8 cellular contexts compared by ENCODE assay signal in the genomic region with DNA sequence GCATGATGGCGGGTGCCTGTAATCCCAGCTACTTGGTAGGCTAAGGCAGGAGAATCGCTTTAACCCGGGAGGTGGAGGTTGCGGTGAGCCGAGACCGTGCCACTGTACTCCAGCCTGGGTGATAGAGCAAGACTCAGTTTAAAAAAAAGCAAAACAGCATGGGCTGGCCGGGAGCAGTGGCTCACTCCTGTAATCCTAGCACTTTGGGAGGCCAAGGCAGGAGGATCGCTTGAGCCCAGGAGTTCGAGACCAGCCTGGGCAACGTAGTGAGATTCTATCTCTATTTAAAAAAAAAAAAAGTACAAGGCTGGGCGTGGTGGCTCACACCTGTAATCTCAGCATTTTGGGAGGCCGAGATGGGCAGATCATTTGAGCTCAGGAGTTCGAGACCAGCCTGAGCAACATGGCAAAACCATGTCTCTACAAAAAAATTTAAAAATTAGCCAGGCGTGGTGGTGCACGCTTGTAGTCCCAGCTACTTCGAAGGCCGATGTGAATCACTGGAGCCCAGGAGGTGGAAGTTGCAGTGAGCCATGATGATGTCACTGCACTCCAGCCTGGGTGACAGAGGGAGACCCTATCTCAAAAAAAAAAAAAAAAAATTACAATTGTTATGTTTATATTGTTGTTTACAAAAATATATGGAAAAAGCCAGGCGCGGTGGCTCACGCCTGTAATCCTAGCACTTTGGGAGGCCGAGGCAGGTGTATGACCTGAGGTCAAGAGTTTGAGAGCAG. TPM values are rescaled to one million over a fixed set of nuclear protein-coding genes. Genes with fewer than 3 reads are reported as not detected.
A peak's percentile ranks its signal among the peaks of the same experiment; 100 is the strongest.
DNase-seq lines count a peak whose midpoint lies in the region; ATAC-seq and TF ChIP-seq lines count a peak whose summit lies in the region.
"Not testable (repeated sequence)": the region's sequence is repeated elsewhere in the genome, so short reads cannot be mapped to it uniquely, and the experiment has no call there.

No MANE protein-coding gene starts in this region.

- H4K5ac ChIP-seq in H9 (ENCODE audit: insufficient read length, low read depth, low read length): not testable (repeated sequence)

- H3K36me3 ChIP-seq in SJCRH30 (peaks cover 36% of the 10 kb centered on the region), duodenal mucosa (ENCODE audit: control insufficient read depth in 1 of 2, insufficient read depth in 2 of 2, low read length in 2 of 2) (peaks cover 20 to 24% of the 10 kb centered on the region in 2 donors)

- H3K4me1 ChIP-seq in H9 (ENCODE audit: insufficient read depth, low read length): not testable (repeated sequence)
- H3K4me1 ChIP-seq in SJCRH30: peaks cover 40% of the 10 kb centered on the region
- peaks cover 42 to 52% of the 10 kb centered on the region in 2 donors for H3K4me1 ChIP-seq in duodenal mucosa (ENCODE audit: control insufficient read depth in 1 of 2, insufficient read depth in 2 of 2, low read length in 2 of 2)

- not testable (repeated sequence) for H3K27me3 ChIP-seq in H9 (ENCODE audit: insufficient read depth, low read length); SJCRH30; duodenal mucosa (ENCODE audit: control insufficient read depth in 1 of 2, insufficient read depth in 2 of 2, low read length in 2 of 2)

- not testable (repeated sequence) for H4K91ac ChIP-seq in H9 (ENCODE audit: insufficient read length, low read depth, low read length)

- H4K20me1 ChIP-seq in H9 (ENCODE audit: control insufficient read depth, insufficient read depth, insufficient read length): not testable (repeated sequence)

- H3K27ac Mint-ChIP-seq in H9 (peak overlapping the region; percentile 96 to 99 (median 98)), nephron (peak overlapping the region; percentile 99 to 100 (median 100))
- peak overlapping the region; percentile 95 to 96 for H3K27ac Mint-ChIP-seq in activated naive CD4-positive, alpha-beta T cell treated with anti-CD3 and anti-CD28 coated beads, Interleukin-2, amount 50 U/mL, for 72 hours
- H3K27ac Mint-ChIP-seq in stimulated activated naive B cell treated with anti-CD40 and anti-IgM and Interleukin-4, amounts not matched to agents 10 μg/mL and 1 μg/mL and 100 μg/mL, for 72 hours: peak overlapping the region; percentile 99

- peaks cover 46 to 59% of the 10 kb centered on the region in 2 experiments for H3K4me1 Mint-ChIP-seq in H9
- H3K4me1 Mint-ChIP-seq in nephron: peaks cover 73% of the 10 kb centered on the region
- H3K4me1 Mint-ChIP-seq in stimulated activated naive B cell treated with anti-CD40 and anti-IgM and Interleukin-4, amounts not matched to agents 10 μg/mL and 1 μg/mL and 100 μg/mL, for 72 hours: peaks cover 33 to 78% of the 10 kb centered on the region in 2 donors

- H3K9me3 Mint-ChIP-seq in H9; activated naive CD4-positive, alpha-beta T cell treated with anti-CD3 and anti-CD28 coated beads, Interleukin-2, amount 50 U/mL, for 72 hours; nephron; stimulated activated naive B cell treated with anti-CD40 and anti-IgM and Interleukin-4, amounts not matched to agents 10 μg/mL and 1 μg/mL and 100 μg/mL, for 72 hours: not testable (repeated sequence)

- H4K8ac ChIP-seq in H9 (replicated peaks; ENCODE audit: insufficient read length, low read depth, low read length): not testable (repeated sequence)

- H3K23me2 ChIP-seq in H9 (ENCODE audit: insufficient read length, low read depth, low read length, poor library complexity, severe bottlenecking): peaks cover 23% of the 10 kb centered on the region

- not testable (repeated sequence) for H3K56ac ChIP-seq in H9 (ENCODE audit: insufficient read length, low read depth, low read length)

- H3K4me3 Mint-ChIP-seq in H9 (peak overlapping the region; percentile 93 to 96), nephron (peak overlapping the region; percentile 94 to 100 (median 96))
- H3K4me3 Mint-ChIP-seq in stimulated activated naive B cell treated with anti-CD40 and anti-IgM and Interleukin-4, amounts not matched to agents 10 μg/mL and 1 μg/mL and 100 μg/mL, for 72 hours: peak overlapping the region; percentile 91 to 97

- not testable (repeated sequence) for H3K79me1 ChIP-seq in H9 (ENCODE audit: insufficient read depth, low read depth, low read length, poor library complexity, severe bottlenecking)

- not testable (repeated sequence) for H3K27me3 Mint-ChIP-seq in H9 (ENCODE audit: low read depth); nephron (ENCODE audit: low read depth); stimulated activated naive B cell treated with anti-CD40 and anti-IgM and Interleukin-4, amounts not matched to agents 10 μg/mL and 1 μg/mL and 100 μg/mL, for 72 hours

- H3K4ac ChIP-seq in H9 (ENCODE audit: low read depth, low read length): not testable (repeated sequence)

- not testable (repeated sequence) for DNase-seq in AG10803 (ENCODE audit: low read depth); H9; SJCRH30; activated naive CD4-positive, alpha-beta T cell treated with anti-CD3 and anti-CD28 coated beads, Interleukin-2, amount 50 U/mL, for 72 hours (ENCODE audit: low spot score in 2 of 2); stimulated activated naive B cell treated with anti-CD40 and anti-IgM and Interleukin-4, amounts not matched to agents 10 μg/mL and 1 μg/mL and 100 μg/mL, for 72 hours

- not testable (repeated sequence) for ATAC-seq in activated naive CD4-positive, alpha-beta T cell treated with anti-CD3 and anti-CD28 coated beads, Interleukin-2, amount 50 U/mL, for 72 hours; stimulated activated naive B cell treated with anti-CD40 and anti-IgM and Interleukin-4, amounts not matched to agents 10 μg/mL and 1 μg/mL and 100 μg/mL, for 72 hours (replicated peaks)

- not testable (repeated sequence) for H2AK5ac ChIP-seq in H9 (ENCODE audit: insufficient read length, low read length)

- H3K27ac ChIP-seq in H9 (ENCODE audit: insufficient read length, low read depth, low read length); duodenal mucosa (ENCODE audit: low read depth, low read length): not testable (repeated sequence)
- peak overlapping the region; percentile 83 for H3K27ac ChIP-seq in SJCRH30

- not testable (repeated sequence) for H2BK15ac ChIP-seq in H9 (ENCODE audit: low read depth, low read length)

- H2BK20ac ChIP-seq in H9 (ENCODE audit: low read depth, low read length, poor library complexity, severe bottlenecking): not testable (repeated sequence)

- H3K36me3 Mint-ChIP-seq in H9 (ENCODE audit: insufficient read depth in 1 of 3, low read depth in 3 of 3) (peaks cover 44 to 53% (median 48%) of the 10 kb centered on the region in 3 experiments), nephron (ENCODE audit: low read depth) (peaks cover 38% of the 10 kb centered on the region)
- peaks cover 42 to 65% of the 10 kb centered on the region in 2 donors for H3K36me3 Mint-ChIP-seq in activated naive CD4-positive, alpha-beta T cell treated with anti-CD3 and anti-CD28 coated beads, Interleukin-2, amount 50 U/mL, for 72 hours
- H3K36me3 Mint-ChIP-seq in stimulated activated naive B cell treated with anti-CD40 and anti-IgM and Interleukin-4, amounts not matched to agents 10 μg/mL and 1 μg/mL and 100 μg/mL, for 72 hours: peaks cover 42 to 47% of the 10 kb centered on the region in 2 donors

- H3K18ac ChIP-seq in H9 (ENCODE audit: insufficient read length, low read depth, low read length): not testable (repeated sequence)

- H2AFZ ChIP-seq in H9 (ENCODE audit: low read length): not testable (repeated sequence)

- H3K4me2 ChIP-seq in H9 (ENCODE audit: insufficient read depth, insufficient read length, low read length): not testable (repeated sequence)

- no CpG with 5 or more reads among the region's 21 CpGs for WGBS in H9 (ENCODE audit: extremely low coverage, insufficient read length, low lambda C conversion rate)

- not testable (repeated sequence) for H3K23ac ChIP-seq in H9 (ENCODE audit: insufficient read length, low read depth, low read length)

- H3K9me3 ChIP-seq in H9 (ENCODE audit: control insufficient read depth, low read depth, low read length); SJCRH30 (replicated peaks); duodenal mucosa (ENCODE audit: control insufficient read depth in 1 of 2, low read length in 2 of 2); iPS-18c (ENCODE audit: control insufficient read depth, insufficient read depth, low read length): not testable (repeated sequence)

- not testable (repeated sequence) for H3K9ac ChIP-seq in H9 (ENCODE audit: extremely low read depth, insufficient read length, low read length)
- peak overlapping the region; percentile 94 to 100 for H3K9ac ChIP-seq in duodenal mucosa (ENCODE audit: low read depth in 1 of 2, low read length in 2 of 2)

- H2BK120ac ChIP-seq in H9 (ENCODE audit: low read depth, low read length, poor library complexity, severe bottlenecking): not testable (repeated sequence)

- H2BK12ac ChIP-seq in H9 (ENCODE audit: insufficient read length, low read depth, low read length): not testable (repeated sequence)

- H3T11ph ChIP-seq in H9 (ENCODE audit: low read length): not testable (repeated sequence)

- peak overlapping the region; percentile 100 for H3K4me3 ChIP-seq in AG10803 (ENCODE audit: low read length)
- peak overlapping the region; percentile 78 for H3K4me3 ChIP-seq in SJCRH30
- peak overlapping the region; percentile 76 to 78 for H3K4me3 ChIP-seq in duodenal mucosa (ENCODE audit: low read depth in 1 of 2, low read length in 2 of 2)
- peak overlapping the region; percentile 40; the same call in 1 of the 2 replicates for H3K4me3 ChIP-seq in iPS-18c (ENCODE audit: insufficient read depth, low read depth, low read length)

- H3K79me2 ChIP-seq in H9 (ENCODE audit: insufficient read depth, low read length): not testable (repeated sequence)

- TF ChIP-seq CTCF in AG10803 (conservative IDR thresholded peaks at IDR 0.05; ENCODE audit: low read length); H9 (conservative IDR thresholded peaks at IDR 0.05); nephron (IDR thresholded peaks at IDR 0.05; ENCODE audit: unreplicated experiment in 3 of 3): not testable (repeated sequence)

- H2BK5ac ChIP-seq in H9 (ENCODE audit: insufficient read length, low read length): not testable (repeated sequence)

- not testable (repeated sequence) for H3K14ac ChIP-seq in H9 (ENCODE audit: insufficient read depth, low read length)

RNA-seq across cellular contexts. Expression of gene MYL6, which starts 1.5 kb away (rescaled TPM):
- total RNA-seq in H9 (2021): 1,181 and 1,197 TPM in 2 replicates
- 564 and 633 TPM in 2 replicates for total RNA-seq in SJCRH30 (2014; rRNA removed; shearing (Covaris generic))
- total RNA-seq in activated naive CD4-positive, alpha-beta T cell treated with anti-CD3 and anti-CD28 coated beads, Interleukin-2, amount 50 U/mL, for 72 hours: 1,000 to 10,000 TPM; 1,014 to 1,193 TPM

RNA-seq across cellular contexts. Expression of gene MYL6B, which starts 4.2 kb away (rescaled TPM):
- 165 and 168 TPM in 2 replicates for total RNA-seq in H9 (2021)
- total RNA-seq in SJCRH30 (2014; rRNA removed; shearing (Covaris generic)): 199 and 208 TPM in 2 replicates
- 100 to 1,000 TPM in 1 of 2 donors, 10 to 100 TPM in 1; 99.7 to 112 TPM for total RNA-seq in activated naive CD4-positive, alpha-beta T cell treated with anti-CD3 and anti-CD28 coated beads, Interleukin-2, amount 50 U/mL, for 72 hours

RNA-seq across cellular contexts. Expression of gene ESYT1, which starts 28.6 kb away (rescaled TPM):
- 111 and 112 TPM in 2 replicates for total RNA-seq in H9 (2021)
- 86.7 and 92.9 TPM in 2 replicates for total RNA-seq in SJCRH30 (2014; rRNA removed; shearing (Covaris generic))
- 100 to 1,000 TPM; 159 to 197 TPM for total RNA-seq in activated naive CD4-positive, alpha-beta T cell treated with anti-CD3 and anti-CD28 coated beads, Interleukin-2, amount 50 U/mL, for 72 hours

RNA-seq across cellular contexts. Expression of gene SMARCC2, which starts 32.7 kb away (rescaled TPM):
- 85.0 and 86.9 TPM in 2 replicates for total RNA-seq in H9 (2021)
- total RNA-seq in SJCRH30 (2014; rRNA removed; shearing (Covaris generic)): 57.3 and 60.9 TPM in 2 replicates
- total RNA-seq in activated naive CD4-positive, alpha-beta T cell treated with anti-CD3 and anti-CD28 coated beads, Interleukin-2, amount 50 U/mL, for 72 hours: 100 to 1,000 TPM; 101 to 123 TPM

RNA-seq across cellular contexts. Expression of gene ZC3H10, which starts 38.6 kb away (rescaled TPM):
- total RNA-seq in H9 (2021): 8.9 and 9.4 TPM in 2 replicates
- total RNA-seq in SJCRH30 (2014; rRNA removed; shearing (Covaris generic)): 5.5 and 5.8 TPM in 2 replicates
- 10 to 100 TPM in 1 of 2 donors, 1 to 10 TPM in 1; 7.1 to 15.0 TPM for total RNA-seq in activated naive CD4-positive, alpha-beta T cell treated with anti-CD3 and anti-CD28 coated beads, Interleukin-2, amount 50 U/mL, for 72 hours

Comparison
In these comparisons a context has a peak if more than half of its experiments do, and no peak if none do; other contexts are left out.
1. H3K4me3 ChIP-seq: peak in every context shown above with its lines; median percentile 100 in AG10803; 78 in SJCRH30; 77 in duodenal mucosa; 40 in iPS-18c.